Comparison of ENCODE assay signal across 8 cellular contexts in genomic region chr11:47406896-47407745, GRCh38. TPM values are rescaled to one million over a fixed set of nuclear protein-coding genes. Genes with fewer than 3 reads are reported as not detected.
A peak's percentile ranks its signal among the peaks of the same experiment; 100 is the strongest.
DNase-seq lines count a peak whose midpoint lies in the region; ATAC-seq lines count a peak whose summit lies in the region.

No MANE protein-coding gene starts in this region.

- H3K27ac Mint-ChIP-seq in T-helper 2 cell treated with Interferon-gamma antibody and Interleukin-4, amounts not matched to agents 5 μg/mL and 100 μg/mL, for 36 hours: peak overlapping the region; percentile 79
- H3K27ac Mint-ChIP-seq in activated T-helper 2 cell treated with anti-CD3 and anti-CD28 coated beads, Interferon-gamma antibody, Interleukin-2, Interleukin-4, amounts not matched to agents 10 μg/mL and 5 μg/mL and 100 μg/mL, durations not matched to agents 14 hours and 24 hours and 36 hours: peak overlapping the region; percentile 88

- H3K27ac ChIP-seq in substantia nigra (ENCODE audit: low read depth, low read length, poor library complexity, severe bottlenecking): peak overlapping the region; percentile 96

- DNase-seq in T-helper 2 cell treated with Interferon-gamma antibody and Interleukin-4, amounts not matched to agents 5 μg/mL and 100 μg/mL, for 36 hours (ENCODE audit: low spot score): no peak
- DNase-seq in T-helper 2 cell (no peak), substantia nigra (lab: John Stamatoyannopoulos, UW) (peak in 13 of 49 donors; percentile 22 to 62 (median 43)), germinal center (ENCODE audit: low spot score) (no peak), OCI-M2 (lab: John Stamatoyannopoulos, UW; ENCODE audit: unreplicated experiment) (no peak)
- DNase-seq in activated T-helper 2 cell treated with anti-CD3 and anti-CD28 coated beads, Interferon-gamma antibody, Interleukin-2, Interleukin-4, amounts not matched to agents 10 μg/mL and 5 μg/mL and 100 μg/mL, durations not matched to agents 14 hours and 24 hours and 36 hours (ENCODE audit: low spot score): no peak

- H3K36me3 Mint-ChIP-seq in T-helper 2 cell treated with Interferon-gamma antibody and Interleukin-4, amounts not matched to agents 5 μg/mL and 100 μg/mL, for 36 hours (ENCODE audit: low read depth): no peaks in the 10 kb centered on the region
- H3K36me3 Mint-ChIP-seq in activated T-helper 2 cell treated with anti-CD3 and anti-CD28 coated beads, Interferon-gamma antibody, Interleukin-2, Interleukin-4, amounts not matched to agents 10 μg/mL and 5 μg/mL and 100 μg/mL, durations not matched to agents 14 hours and 24 hours and 36 hours (ENCODE audit: low read depth): no peaks in the 10 kb centered on the region

- H3K4me3 ChIP-seq in iPS-18c (ENCODE audit: insufficient read depth, low read depth, low read length): peak overlapping the region; percentile 64

- ATAC-seq in GM21390 (IDR thresholded peaks at IDR 0.05; ENCODE audit: unreplicated experiment): no peak

- H3K4me3 Mint-ChIP-seq in T-helper 2 cell treated with Interferon-gamma antibody and Interleukin-4, amounts not matched to agents 5 μg/mL and 100 μg/mL, for 36 hours: peak overlapping the region; percentile 85
- H3K4me3 Mint-ChIP-seq in activated T-helper 2 cell treated with anti-CD3 and anti-CD28 coated beads, Interferon-gamma antibody, Interleukin-2, Interleukin-4, amounts not matched to agents 10 μg/mL and 5 μg/mL and 100 μg/mL, durations not matched to agents 14 hours and 24 hours and 36 hours (ENCODE audit: low read depth): peak overlapping the region; percentile 91

- no peaks in the 10 kb centered on the region for H3K9me3 ChIP-seq in iPS-18c (ENCODE audit: control insufficient read depth, insufficient read depth, low read length)

- peaks cover 18% of the 10 kb centered on the region for H3K4me1 Mint-ChIP-seq in T-helper 2 cell treated with Interferon-gamma antibody and Interleukin-4, amounts not matched to agents 5 μg/mL and 100 μg/mL, for 36 hours (ENCODE audit: low read depth)
- peaks cover 17% of the 10 kb centered on the region for H3K4me1 Mint-ChIP-seq in activated T-helper 2 cell treated with anti-CD3 and anti-CD28 coated beads, Interferon-gamma antibody, Interleukin-2, Interleukin-4, amounts not matched to agents 10 μg/mL and 5 μg/mL and 100 μg/mL, durations not matched to agents 14 hours and 24 hours and 36 hours (ENCODE audit: low read depth)

- no peaks in the 10 kb centered on the region for H3K9me3 Mint-ChIP-seq in T-helper 2 cell treated with Interferon-gamma antibody and Interleukin-4, amounts not matched to agents 5 μg/mL and 100 μg/mL, for 36 hours
- no peaks in the 10 kb centered on the region for H3K9me3 Mint-ChIP-seq in activated T-helper 2 cell treated with anti-CD3 and anti-CD28 coated beads, Interferon-gamma antibody, Interleukin-2, Interleukin-4, amounts not matched to agents 10 μg/mL and 5 μg/mL and 100 μg/mL, durations not matched to agents 14 hours and 24 hours and 36 hours

- H3K27me3 Mint-ChIP-seq in T-helper 2 cell treated with Interferon-gamma antibody and Interleukin-4, amounts not matched to agents 5 μg/mL and 100 μg/mL, for 36 hours (ENCODE audit: low read depth): no peaks in the 10 kb centered on the region
- no peaks in the 10 kb centered on the region for H3K27me3 Mint-ChIP-seq in activated T-helper 2 cell treated with anti-CD3 and anti-CD28 coated beads, Interferon-gamma antibody, Interleukin-2, Interleukin-4, amounts not matched to agents 10 μg/mL and 5 μg/mL and 100 μg/mL, durations not matched to agents 14 hours and 24 hours and 36 hours (ENCODE audit: low read depth)

- intact Hi-C loops in activated T-helper 2 cell treated with anti-CD3 and anti-CD28 coated beads, Interferon-gamma antibody, Interleukin-2, Interleukin-4, amounts not matched to agents 10 μg/mL and 5 μg/mL and 100 μg/mL, durations not matched to agents 14 hours and 24 hours and 36 hours (cut with micrococcal nuclease): loop anchor here (5.0 kb wide), 2 partner anchors 135 to 230 kb away; partner anchors contain the start of genes ARFGAP2 and MADD

RNA-seq across cellular contexts. Expression of gene SLC39A13, which starts 1.3 kb away (rescaled TPM):
- total RNA-seq in activated T-helper 2 cell treated with anti-CD3 and anti-CD28 coated beads, Interferon-gamma antibody, Interleukin-2, Interleukin-4, amounts not matched to agents 10 μg/mL and 5 μg/mL and 100 μg/mL, durations not matched to agents 14 hours and 24 hours and 36 hours: 12.5 and 15.2 TPM in 2 replicates

RNA-seq across cellular contexts. Expression of gene PSMC3, which starts 19.1 kb away (rescaled TPM):
- total RNA-seq in activated T-helper 2 cell treated with anti-CD3 and anti-CD28 coated beads, Interferon-gamma antibody, Interleukin-2, Interleukin-4, amounts not matched to agents 10 μg/mL and 5 μg/mL and 100 μg/mL, durations not matched to agents 14 hours and 24 hours and 36 hours: 214 and 219 TPM in 2 replicates

RNA-seq across cellular contexts. Expression of gene SPI1, which starts 28.8 kb away (rescaled TPM):
- 0.11 TPM in 1 of 2 replicates, not detected in the other for total RNA-seq in activated T-helper 2 cell treated with anti-CD3 and anti-CD28 coated beads, Interferon-gamma antibody, Interleukin-2, Interleukin-4, amounts not matched to agents 10 μg/mL and 5 μg/mL and 100 μg/mL, durations not matched to agents 14 hours and 24 hours and 36 hours

RNA-seq across cellular contexts. Expression of gene RAPSN, which starts 41.8 kb away (rescaled TPM):
- total RNA-seq in activated T-helper 2 cell treated with anti-CD3 and anti-CD28 coated beads, Interferon-gamma antibody, Interleukin-2, Interleukin-4, amounts not matched to agents 10 μg/mL and 5 μg/mL and 100 μg/mL, durations not matched to agents 14 hours and 24 hours and 36 hours: 0.18 and 1.3 TPM in 2 replicates

RNA-seq across cellular contexts. Expression of gene MYBPC3, which starts 54.6 kb away (rescaled TPM):
- not detected in 2 replicates for total RNA-seq in activated T-helper 2 cell treated with anti-CD3 and anti-CD28 coated beads, Interferon-gamma antibody, Interleukin-2, Interleukin-4, amounts not matched to agents 10 μg/mL and 5 μg/mL and 100 μg/mL, durations not matched to agents 14 hours and 24 hours and 36 hours
